Comparison of ENCODE assay signal across 26 cellular contexts in genomic region chr2:172198361-172198760, GRCh38.
"Had no signal": no experiment of that assay in that cellular context is flagged by ENCODE, and none has a peak within 500 bp of the region (broad histone marks: within the 10 kb centered on the region; RNA-seq: fewer than 3 reads in every experiment).

No MANE protein-coding gene starts in this region.

- H3K4me3 Mint-ChIP-seq: dendritic cell treated with granulocyte-macrophage colony-stimulating factor and Interleukin-4, amounts not matched to agents 40 ng/mL and 50 ng/mL, for 4 days; endodermal cell; immature natural killer cell; nephron; neural progenitor cell; stimulated activated naive CD8-positive, alpha-beta T cell treated with anti-CD3 and anti-CD28 coated beads, Interleukin-15, amount 100 ng/mL, for 72 hours; type B pancreatic cell had no signal

- H3K4me3 ChIP-seq: colonic mucosa, esophagus muscularis mucosa, lower lobe of right lung, neural progenitor cell, right lobe of liver, thyroid gland had no signal

- DNase-seq: colonic mucosa; effector CD8-positive, alpha-beta T cell; endodermal cell; hypothalamus; immature natural killer cell; left ventricle myocardium superior; lower lobe of right lung; mesendoderm; midbrain; naive thymus-derived CD4-positive, alpha-beta T cell; right lobe of liver; small intestine; stimulated activated CD4-positive, alpha-beta T cell treated with anti-CD3 and anti-CD28 coated beads, Interleukin-12 subunit alpha, Interleukin-12 subunit beta, amount 100 ng/mL, for 4 hours; stimulated activated CD4-positive, alpha-beta T cell treated with anti-CD3 and anti-CD28 coated beads, Interleukin-1b, Interleukin-23, amount 100 ng/mL, for 48 hours; stimulated activated CD4-positive, alpha-beta T cell treated with anti-CD3 and anti-CD28 coated beads, Interleukin-4, amount 100 ng/mL, for 1 hour; stimulated activated CD8-positive, alpha-beta memory T cell treated with anti-CD3 and anti-CD28 coated beads, Interleukin-4, amount 100 ng/mL, for 48 hours; stimulated activated naive CD4-positive, alpha-beta T cell; stimulated activated naive CD8-positive, alpha-beta T cell treated with anti-CD3 and anti-CD28 coated beads, Interleukin-15, amount 100 ng/mL, for 72 hours; thyroid gland had no signal

- H3K36me3 ChIP-seq: colonic mucosa, esophagus muscularis mucosa, lower lobe of right lung, right lobe of liver, thyroid gland had no signal

- H3K4me1 ChIP-seq: colonic mucosa, esophagus muscularis mucosa, neural progenitor cell, parathyroid adenoma, right lobe of liver, thyroid gland had no signal

- H3K27me3 ChIP-seq: colonic mucosa, esophagus muscularis mucosa, neural progenitor cell, right lobe of liver, thyroid gland had no signal

- H3K27ac ChIP-seq: colonic mucosa, esophagus muscularis mucosa, lower lobe of right lung, neural progenitor cell, parathyroid adenoma, right lobe of liver, thyroid gland had no signal

- ATAC-seq: left ventricle myocardium superior; lower lobe of right lung; naive thymus-derived CD4-positive, alpha-beta T cell; right lobe of liver; stimulated activated naive CD8-positive, alpha-beta T cell treated with anti-CD3 and anti-CD28 coated beads, Interleukin-15, amount 100 ng/mL, for 72 hours had no signal

- H3K4me1 Mint-ChIP-seq: endodermal cell, nephron, neural progenitor cell had no signal

- H3K9me3 ChIP-seq: colonic mucosa, thyroid gland had no signal

- H3K27me3 Mint-ChIP-seq: dendritic cell treated with granulocyte-macrophage colony-stimulating factor and Interleukin-4, amounts not matched to agents 40 ng/mL and 50 ng/mL, for 4 days; progenitor cell of endocrine pancreas; type B pancreatic cell had no signal

- H3K27ac Mint-ChIP-seq: dendritic cell treated with granulocyte-macrophage colony-stimulating factor and Interleukin-4, amounts not matched to agents 40 ng/mL and 50 ng/mL, for 4 days; endodermal cell; nephron; neural progenitor cell; progenitor cell of endocrine pancreas; stimulated activated naive CD8-positive, alpha-beta T cell treated with anti-CD3 and anti-CD28 coated beads, Interleukin-15, amount 100 ng/mL, for 72 hours; type B pancreatic cell had no signal
